ENCODE assay signal across 22 cellular contexts in the genomic region with DNA sequence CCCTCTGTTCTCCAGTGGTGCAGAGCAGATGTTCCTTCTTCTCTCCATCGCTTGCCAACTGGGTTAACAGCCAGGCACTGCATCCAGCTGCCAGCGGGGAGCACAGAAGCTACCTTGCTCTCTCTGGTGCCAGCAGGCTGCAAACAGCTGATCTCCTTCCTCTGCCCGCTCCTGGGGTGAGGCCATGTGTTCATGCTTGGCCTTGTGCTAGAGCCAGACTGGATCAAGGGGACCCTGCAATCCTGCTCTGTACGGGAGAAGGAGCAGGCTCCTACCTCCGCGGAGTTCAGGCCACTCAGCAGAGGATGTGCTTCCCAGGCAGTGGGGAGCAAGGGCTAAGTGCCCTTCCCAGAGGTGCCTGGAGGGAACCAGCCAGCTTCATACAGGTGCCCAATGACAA. TPM values are rescaled to one million over a fixed set of nuclear protein-coding genes. Genes with fewer than 3 reads are reported as not detected.
"Had no signal": no experiment of that assay in that cellular context is flagged by ENCODE, and none has a peak within 500 bp of the region (broad histone marks: within the 10 kb centered on the region; RNA-seq: fewer than 3 reads in every experiment).

No MANE protein-coding gene starts in this region.

- H3K27me3 ChIP-seq: tibial artery, uterus had no signal

- DNase-seq: activated CD4-positive, alpha-beta T cell treated with anti-CD3 and anti-CD28 coated beads for 36 hours; activated CD4-positive, alpha-beta T cell treated with anti-CD3 and anti-CD28 coated beads, Interleukin-2, amount 50 U/mL, for 48 hours; activated naive CD4-positive, alpha-beta T cell treated with Interleukin-2 at 50 U/mL for 16 hours; activated naive CD8-positive, alpha-beta T cell treated with anti-CD3 and anti-CD28 coated beads, Interleukin-2, amount 10 ng/mL, durations not matched to agents 7 days and 5 days; activated T-cell treated with anti-CD3 and anti-CD28 coated beads for 4 hours; anterior cingulate cortex; brain microvascular endothelial cell; central memory CD4-positive, alpha-beta T cell; effector CD8-positive, alpha-beta T cell; gastrocnemius medialis; kidney glomerular epithelial cell; mesenchymal stem cell; occipital lobe; retina; stimulated activated CD4-positive, alpha-beta T cell treated with anti-CD3 and anti-CD28 coated beads, Interleukin-2, amount 100 ng/mL, for 24 hours; stimulated activated naive CD4-positive, alpha-beta T cell treated with Interleukin-2 at 50 U/mL for 16 hours; T-cell; uterus had no signal

- H3K4me1 Mint-ChIP-seq: activated CD4-positive, alpha-beta T cell treated with anti-CD3 and anti-CD28 coated beads for 36 hours had no signal

- H3K27ac Mint-ChIP-seq: activated CD4-positive, alpha-beta T cell treated with anti-CD3 and anti-CD28 coated beads for 36 hours; activated naive CD8-positive, alpha-beta T cell treated with anti-CD3 and anti-CD28 coated beads, Interleukin-2, amount 10 ng/mL, durations not matched to agents 7 days and 5 days; nephron; T-cell; WTC11 had no signal

- H3K36me3 Mint-ChIP-seq: activated naive CD8-positive, alpha-beta T cell treated with anti-CD3 and anti-CD28 coated beads, Interleukin-2, amount 10 ng/mL, durations not matched to agents 7 days and 5 days; T-cell had no signal

- H3K27ac ChIP-seq: brain microvascular endothelial cell, gastrocnemius medialis, tibial artery, uterus had no signal

- H3K9me3 ChIP-seq: gastrocnemius medialis, tibial artery, uterus had no signal

- ATAC-seq: activated CD4-positive, alpha-beta T cell treated with anti-CD3 and anti-CD28 coated beads for 36 hours; esophagus mucosa; gastrocnemius medialis; T-cell; WTC11 had no signal

- H3K4me3 Mint-ChIP-seq: activated CD4-positive, alpha-beta T cell treated with anti-CD3 and anti-CD28 coated beads for 36 hours; activated naive CD8-positive, alpha-beta T cell treated with anti-CD3 and anti-CD28 coated beads, Interleukin-2, amount 10 ng/mL, durations not matched to agents 7 days and 5 days; nephron; T-cell; WTC11 had no signal

- H3K4me3 ChIP-seq: gastrocnemius medialis, tibial artery, uterus had no signal

- H3K4me1 ChIP-seq: uterus had no signal

- H3K36me3 ChIP-seq: brain microvascular endothelial cell, gastrocnemius medialis, uterus had no signal

RNA-seq across cellular contexts. Expression of gene C1QTNF1, which starts 26.6 kb away (rescaled TPM):
- total RNA-seq: activated naive CD8-positive, alpha-beta T cell treated with anti-CD3 and anti-CD28 coated beads, Interleukin-2, amount 10 ng/mL, durations not matched to agents 7 days and 5 days had no signal
